In the genomic region with DNA sequence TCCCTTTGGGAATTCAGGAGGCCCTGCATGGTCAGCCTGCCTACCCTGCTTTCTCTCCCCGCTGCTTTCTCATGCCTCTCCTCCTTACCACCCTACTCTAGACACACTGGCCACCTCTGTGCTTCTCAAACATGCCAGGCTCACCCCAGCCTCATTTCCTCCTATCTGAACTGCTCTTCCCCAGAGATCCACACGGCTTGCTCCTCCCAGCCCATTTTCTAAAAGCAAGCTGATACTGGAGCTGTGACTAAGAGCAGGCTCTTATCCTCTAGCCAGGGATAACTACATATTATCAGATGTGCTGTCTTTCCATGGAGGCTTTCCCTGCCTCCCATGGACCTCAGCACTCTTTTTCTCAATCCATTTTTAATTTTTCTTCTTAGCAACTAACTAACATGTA, we compare ENCODE assay signal across 24 cellular contexts.
DNase-seq lines count a peak whose midpoint lies in the region; ATAC-seq and TF ChIP-seq lines count a peak whose summit lies in the region.
"Had no signal": no experiment of that assay in that cellular context is flagged by ENCODE, and none has a peak within 500 bp of the region (broad histone marks: within the 10 kb centered on the region; RNA-seq: fewer than 3 reads in every experiment).

No MANE protein-coding gene starts in this region.

- H2AK5ac ChIP-seq in IMR-90 (ENCODE audit: low read depth, low read length): no peak overlapping the region

- no peaks in the 10 kb centered on the region; the same call in 1 of the 2 replicates for H3K4me1 ChIP-seq in GM23338 (ENCODE audit: insufficient read depth)
- H3K4me1 ChIP-seq in IMR-90 (ENCODE audit: control insufficient read depth, insufficient read depth, low read length): no peaks in the 10 kb centered on the region
- H3K4me1 ChIP-seq in endodermal cell (ENCODE audit: control insufficient read depth, insufficient read depth, low read length): peaks cover 8% of the 10 kb centered on the region
- no peaks in the 10 kb centered on the region for H3K4me1 ChIP-seq in ascending aorta
- H3K4me1 ChIP-seq: BLaER1, Caco-2 had no signal

- H3K9ac ChIP-seq in IMR-90 (ENCODE audit: low read depth, low read length) (no peak overlapping the region), endodermal cell (ENCODE audit: extremely low read depth, low read length, poor library complexity, severe bottlenecking) (no peak overlapping the region)
- H3K9ac ChIP-seq: BLaER1, GM23248 had no signal

- BruUV-seq in IMR-90 (replicated peaks; lab: Mats Ljungman, UMichigan): no TSS peak

- no peak overlapping the region for H3K14ac ChIP-seq in IMR-90 (replicated peaks; ENCODE audit: low read depth, low read length)

- no peaks in the 10 kb centered on the region for H3K79me2 ChIP-seq in GM23338 (replicated peaks; ENCODE audit: insufficient read depth)

- no peaks in the 10 kb centered on the region for H3K27me3 ChIP-seq in GM23338 (ENCODE audit: insufficient read depth)
- peaks cover 3% of the 10 kb centered on the region; the same call in 1 of the 2 replicates for H3K27me3 ChIP-seq in IMR-90 (ENCODE audit: control insufficient read depth, insufficient read depth, low read length)
- no peaks in the 10 kb centered on the region for H3K27me3 ChIP-seq in endodermal cell (ENCODE audit: control insufficient read depth, insufficient read depth, low read length, poor library complexity, severe bottlenecking)
- no peaks in the 10 kb centered on the region for H3K27me3 ChIP-seq in ascending aorta
- H3K27me3 ChIP-seq: BLaER1 had no signal

- dilution Hi-C loops in IMR-90 (cut with HindIII; ENCODE audit: low sequenced_read_pairs, unreplicated experiment): no loop called here

- H3K36me3 ChIP-seq in GM23338 (ENCODE audit: insufficient read depth): no peaks in the 10 kb centered on the region
- H3K36me3 ChIP-seq in IMR-90 (ENCODE audit: control insufficient read depth, insufficient read depth, low read length): no peaks in the 10 kb centered on the region
- no peaks in the 10 kb centered on the region for H3K36me3 ChIP-seq in endodermal cell (ENCODE audit: control insufficient read depth, insufficient read depth, low read length)
- H3K36me3 ChIP-seq in ascending aorta: no peaks in the 10 kb centered on the region
- H3K36me3 ChIP-seq: BLaER1 had no signal

- H3K9me3 Mint-ChIP-seq in GM23338 (no peaks in the 10 kb centered on the region; the same call in 2 of the 3 replicates), endodermal cell (no peaks in the 10 kb centered on the region), nephron progenitor cell (no peaks in the 10 kb centered on the region)
- H3K9me3 Mint-ChIP-seq: T-cell had no signal

- no peaks in the 10 kb centered on the region; the same call in 1 of the 2 replicates for H4K20me1 ChIP-seq in GM23338 (replicated peaks; ENCODE audit: insufficient read depth)
- no peaks in the 10 kb centered on the region for H4K20me1 ChIP-seq in IMR-90 (ENCODE audit: insufficient read depth, low read length)
- H4K20me1 ChIP-seq: BLaER1 had no signal

- TF ChIP-seq POLR2A in IMR-90 (IDR thresholded peaks at IDR 0.05; ENCODE audit: low read depth, low read length): no peak

- TF ChIP-seq CTCF in GM23338 (conservative IDR thresholded peaks at IDR 0.05; ENCODE audit: low read depth in 2 of 2) (no peak), IMR-90 (conservative IDR thresholded peaks at IDR 0.05; ENCODE audit: low read depth, low read length) (no peak), endodermal cell (conservative IDR thresholded peaks at IDR 0.05) (no peak), nephron progenitor cell (IDR thresholded peaks at IDR 0.05) (no peak), ascending aorta (IDR thresholded peaks at IDR 0.05) (no peak)

- H3K4me3 Mint-ChIP-seq in GM23338 (no peak overlapping the region), endodermal cell (no peak overlapping the region), nephron progenitor cell (no peak overlapping the region)
- H3K4me3 Mint-ChIP-seq: CD4-positive, alpha-beta memory T cell; T-cell had no signal

- H3K27me3 Mint-ChIP-seq in GM23338 (ENCODE audit: insufficient read depth, low read depth, poor library complexity) (peaks cover 1% of the 10 kb centered on the region), endodermal cell (ENCODE audit: insufficient read depth) (no peaks in the 10 kb centered on the region), nephron progenitor cell (ENCODE audit: low read depth, poor library complexity) (no peaks in the 10 kb centered on the region)
- H3K27me3 Mint-ChIP-seq: CD4-positive, alpha-beta memory T cell; T-cell had no signal

- no peaks in the 10 kb centered on the region for H3K9me2 ChIP-seq in GM23338 (ENCODE audit: insufficient read depth)

- intact Hi-C loops in IMR-90 (cut with micrococcal nuclease): no loop called here
- intact Hi-C loops in ascending aorta (cut with DNase I): no loop called here

- ATAC-seq in GM23338 (peak; percentile 79), IMR-90 (ENCODE audit: low read depth) (peak; percentile 44; the same call in 1 of the 2 replicates), HG03571 (IDR thresholded peaks at IDR 0.05; ENCODE audit: unreplicated experiment) (no peak), GM18498 (IDR thresholded peaks at IDR 0.05; ENCODE audit: unreplicated experiment) (no peak)
- ATAC-seq: GM12878, T-cell had no signal

- POLR2A ChIA-PET in IMR-90 (lab: Charles Lee; ENCODE audit: unreplicated experiment): no interaction called here

- no peak overlapping the region for H3K18ac ChIP-seq in IMR-90 (ENCODE audit: low read depth, low read length)

- H3K4ac ChIP-seq in IMR-90 (ENCODE audit: low read depth, low read length): no peak overlapping the region

- H2BK15ac ChIP-seq in IMR-90 (ENCODE audit: low read depth, low read length): no peak overlapping the region

- H3K4me2 ChIP-seq in GM23338: no peak overlapping the region
- no peak overlapping the region for H3K4me2 ChIP-seq in IMR-90 (ENCODE audit: low read depth, low read length)
- H3K4me2 ChIP-seq: BLaER1 had no signal

- no peak overlapping the region for H2BK5ac ChIP-seq in IMR-90 (ENCODE audit: low read depth, low read length, poor library complexity, severe bottlenecking)

- H3K36me3 Mint-ChIP-seq in GM23338 (ENCODE audit: low read depth): no peaks in the 10 kb centered on the region
- H3K36me3 Mint-ChIP-seq in endodermal cell (ENCODE audit: low read depth): no peaks in the 10 kb centered on the region
- H3K36me3 Mint-ChIP-seq in nephron progenitor cell (ENCODE audit: low read depth): peaks cover 35% of the 10 kb centered on the region

- H3K27ac Mint-ChIP-seq in GM23338: peak overlapping the region; percentile 28; the same call in 1 of the 2 replicates
- no peak overlapping the region for H3K27ac Mint-ChIP-seq in endodermal cell
- peak overlapping the region; percentile 25 for H3K27ac Mint-ChIP-seq in nephron progenitor cell
- H3K27ac Mint-ChIP-seq: CD4-positive, alpha-beta memory T cell; T-cell had no signal

- H3K9me3 ChIP-seq in IMR-90 (ENCODE audit: control insufficient read depth, insufficient read depth, low read length) (no peaks in the 10 kb centered on the region), endodermal cell (ENCODE audit: control insufficient read depth, low read length) (no peaks in the 10 kb centered on the region), ascending aorta (no peaks in the 10 kb centered on the region)
- H3K9me3 ChIP-seq: BLaER1, Caco-2 had no signal

- H4K91ac ChIP-seq in IMR-90 (ENCODE audit: insufficient read depth, low read depth, low read length): no peak overlapping the region

- CTCF ChIA-PET in IMR-90 (lab: Yijun Ruan, JAX): interaction anchor here (0.5 to 1.4 kb wide), 2 partner anchors 264 to 524 kb away, joined by 3 read pairs; no protein-coding TSS in a partner anchor

- H2BK20ac ChIP-seq in IMR-90 (ENCODE audit: low read depth, low read length): no peak overlapping the region

- no peak overlapping the region for H3K23ac ChIP-seq in IMR-90 (ENCODE audit: low read depth, low read length)

- H4K5ac ChIP-seq in IMR-90 (ENCODE audit: low read depth, low read length): no peak overlapping the region

- peak overlapping the region; percentile 67; the same call in 1 of the 2 replicates for H2AFZ ChIP-seq in GM23338
- no peak overlapping the region for H2AFZ ChIP-seq in IMR-90 (replicated peaks; ENCODE audit: low read length, poor library complexity)
- H2AFZ ChIP-seq: GM23248 had no signal

- DNase-seq in GM23338 (ENCODE audit: low spot score) (no peak), IMR-90 (no peak), endodermal cell (peak; percentile 61), nephron progenitor cell (no peak), germinal center (ENCODE audit: low spot score) (no peak), ascending aorta (ENCODE audit: low spot score in 2 of 2) (no peak)
- DNase-seq: Caco-2; CD4-positive, alpha-beta memory T cell; DMS 273 treated with DMSO at 0.1 percent for 48 hours; DMS79 treated with DMSO at 0.1 percent for 48 hours; GM23248; NCI-H1105; NCI-H1694; NCI-H2081 treated with DMSO at 0.1 percent for 48 hours; NCI-H226; NCI-H510A treated with DMSO at 0.1 percent for 48 hours; NCI-H774; NK-92 treated with Interleukin-12 subunit alpha and Interleukin-12 subunit beta, amount 100 ng/mL, for 24 hours; SIG-M5; T-cell had no signal

- no peak overlapping the region for H2AK9ac ChIP-seq in IMR-90 (replicated peaks; ENCODE audit: low read depth, low read length, poor library complexity)

- H3K4me1 Mint-ChIP-seq in GM23338 (peaks cover 14% of the 10 kb centered on the region), endodermal cell (peaks cover 22% of the 10 kb centered on the region), nephron progenitor cell (peaks cover 9% of the 10 kb centered on the region)
- H3K4me1 Mint-ChIP-seq: CD4-positive, alpha-beta memory T cell; T-cell had no signal

- no peak overlapping the region for H4K8ac ChIP-seq in IMR-90 (ENCODE audit: low read depth in 2 of 2, low read length in 2 of 2)

- H3K9me1 ChIP-seq in IMR-90 (ENCODE audit: insufficient read depth, low read length): no peaks in the 10 kb centered on the region

- in situ Hi-C loops in IMR-90 (cut with MboI; ENCODE audit: low sequenced_read_pairs): loop anchor here (25.0 kb wide), 1 partner anchor 660 kb away; a partner anchor contains a TSS

- no peak overlapping the region for H3K56ac ChIP-seq in IMR-90 (ENCODE audit: extremely low read depth, insufficient read depth, low read length)

- no peaks in the 10 kb centered on the region for H3F3A ChIP-seq in GM23338 (replicated peaks; ENCODE audit: low read depth)

- WGBS in IMR-90 (ENCODE audit: extremely low coverage in 2 of 2, insufficient read length in 1 of 2), 2 experiments: 67% methylated on average over 1 of the region's 2 CpGs; no CpG with 5 or more reads in 1 of the 2 experiments
- WGBS in endodermal cell (ENCODE audit: insufficient coverage in 1 of 2, insufficient read length in 1 of 2), 2 experiments: 60 to 67% methylated on average over 2 of the region's 2 CpGs

- H3K79me1 ChIP-seq in IMR-90 (ENCODE audit: low read depth in 1 of 2, low read length in 2 of 2): no peaks in the 10 kb centered on the region

- no peak overlapping the region for H2BK120ac ChIP-seq in IMR-90 (ENCODE audit: low read depth, low read length)

- H3K4me3 ChIP-seq in GM23338 (no peak overlapping the region), IMR-90 (ENCODE audit: insufficient read depth, low read depth, low read length) (no peak overlapping the region), endodermal cell (ENCODE audit: low read length) (no peak overlapping the region), ascending aorta (no peak overlapping the region)
- H3K4me3 ChIP-seq: BLaER1, GM12878, GM23248 had no signal

- no peak for TF ChIP-seq RAD21 in IMR-90 (IDR thresholded peaks at IDR 0.05; ENCODE audit: low read length)

- H3K27ac ChIP-seq in GM23338 (ENCODE audit: low read depth) (no peak overlapping the region), IMR-90 (ENCODE audit: insufficient read depth, low read length) (no peak overlapping the region), endodermal cell (ENCODE audit: low read depth, low read length) (peak overlapping the region; percentile 58), ascending aorta (no peak overlapping the region)
- H3K27ac ChIP-seq: BLaER1, GM23248 had no signal

Comparison
In these comparisons a context has a peak if more than half of its experiments do, and no peak if none do; other contexts are left out.
1. ATAC-seq: peak in GM23338 (single experiment) and IMR-90 (single experiment); none in HG03571 (single experiment) and GM18498 (single experiment).